Comparison of ENCODE assay signal across 13 cellular contexts in genomic region chr14:20802341-20803084, GRCh38. TPM values are rescaled to one million over a fixed set of nuclear protein-coding genes. Genes with fewer than 3 reads are reported as not detected.
DNase-seq lines count a peak whose midpoint lies in the region; ATAC-seq and TF ChIP-seq lines count a peak whose summit lies in the region.
"Had no signal": no experiment of that assay in that cellular context is flagged by ENCODE, and none has a peak within 500 bp of the region (broad histone marks: within the 10 kb centered on the region; RNA-seq: fewer than 3 reads in every experiment).

RNASE1 (minus strand) TSS chr14:20802844; CDS start chr14:20802068, 776 bp downstream.

- H3K4me1 Mint-ChIP-seq in mesothelial cell of epicardium: peaks cover 57% of the 10 kb centered on the region
- peaks cover 7% of the 10 kb centered on the region for H3K4me1 Mint-ChIP-seq in CD4-positive, alpha-beta T cell (ENCODE audit: low read depth)

- intact Hi-C loops in CD4-positive, alpha-beta T cell (cut with DNase I, micrococcal nuclease): no loop called here

- H3K27ac Mint-ChIP-seq in mesothelial cell of epicardium: peak within 1 kb of the TSS; percentile 53
- no peak within 1 kb of the TSS for H3K27ac Mint-ChIP-seq in CD4-positive, alpha-beta T cell
- H3K27ac Mint-ChIP-seq: activated CD4-positive, alpha-beta T cell treated with anti-CD3 and anti-CD28 coated beads, Interleukin-2, amount 10 ng/mL, durations not matched to agents 7 days and 5 days had no signal

- CTCF ChIA-PET in CD4-positive, alpha-beta T cell (lab: Charles Lee): no interaction called here

- H3K9me3 ChIP-seq in CD4-positive, alpha-beta T cell (ENCODE audit: control insufficient read depth, low read length): no peaks in the 10 kb centered on the region

- ATAC-seq in esophagus mucosa: peak; percentile 47
- no peak for ATAC-seq in CD4-positive, alpha-beta T cell (ENCODE audit: poor library complexity)
- ATAC-seq in GM18909 (IDR thresholded peaks at IDR 0.05; ENCODE audit: poor library complexity, unreplicated experiment): no peak

- DNase-seq in NCI-H226: peak; percentile 29
- no peak for DNase-seq in mesothelial cell of epicardium (ENCODE audit: low spot score in 2 of 2, unreplicated experiment in 2 of 2)
- DNase-seq in superior temporal gyrus (ENCODE audit: extremely low spot score): peak; percentile 92
- no peak for DNase-seq in NCI-H2196 treated with DMSO at 0.1 percent for 48 hours (lab: John Stamatoyannopoulos, UW; ENCODE audit: unreplicated experiment)
- DNase-seq in CD4-positive, alpha-beta T cell: no peak
- DNase-seq in brain microvascular endothelial cell: no peak
- DNase-seq: activated CD4-positive, alpha-beta T cell treated with anti-CD3 and anti-CD28 coated beads, Interleukin-2, amount 10 ng/mL, durations not matched to agents 7 days and 5 days; DMS53; islet precursor cell; stimulated activated CD4-positive, alpha-beta T cell treated with anti-CD3 and anti-CD28 coated beads, Interleukin-4, amount 100 ng/mL, for 4 hours had no signal

- TF ChIP-seq CTCF in mesothelial cell of epicardium (IDR thresholded peaks at IDR 0.05; ENCODE audit: unreplicated experiment): no peak
- no peak for TF ChIP-seq CTCF in CD4-positive, alpha-beta T cell (IDR thresholded peaks at IDR 0.05)
- no peak for TF ChIP-seq CTCF in brain microvascular endothelial cell (IDR thresholded peaks at IDR 0.05; ENCODE audit: low read depth, low read length, missing control alignments)

- H3K36me3 ChIP-seq in brain microvascular endothelial cell (replicated peaks): no peaks in the 10 kb centered on the region

- no peak within 1 kb of the TSS for H3K4me3 Mint-ChIP-seq in mesothelial cell of epicardium
- no peak within 1 kb of the TSS for H3K4me3 Mint-ChIP-seq in CD4-positive, alpha-beta T cell
- H3K4me3 Mint-ChIP-seq: activated CD4-positive, alpha-beta T cell treated with anti-CD3 and anti-CD28 coated beads, Interleukin-2, amount 10 ng/mL, durations not matched to agents 7 days and 5 days; central memory CD8-positive, alpha-beta T cell had no signal

- H3K27me3 ChIP-seq in CD4-positive, alpha-beta T cell (ENCODE audit: control insufficient read depth, insufficient read depth, low read length): no peaks in the 10 kb centered on the region
- no peaks in the 10 kb centered on the region for H3K27me3 ChIP-seq in brain microvascular endothelial cell (replicated peaks)

- H3K36me3 Mint-ChIP-seq in mesothelial cell of epicardium: no peaks in the 10 kb centered on the region
- no peaks in the 10 kb centered on the region for H3K36me3 Mint-ChIP-seq in CD4-positive, alpha-beta T cell (ENCODE audit: low read depth)

- H3K9me3 Mint-ChIP-seq in mesothelial cell of epicardium: no peaks in the 10 kb centered on the region
- H3K9me3 Mint-ChIP-seq in CD4-positive, alpha-beta T cell: no peaks in the 10 kb centered on the region
- H3K9me3 Mint-ChIP-seq: activated CD4-positive, alpha-beta T cell treated with anti-CD3 and anti-CD28 coated beads, Interleukin-2, amount 10 ng/mL, durations not matched to agents 7 days and 5 days; central memory CD8-positive, alpha-beta T cell had no signal

- in situ Hi-C loops in brain microvascular endothelial cell (cut with HindIII; ENCODE audit: low pct_ligation_motif_present, low sequenced_read_pairs): no loop called here

- no peak within 1 kb of the TSS for H3K27ac ChIP-seq in CD4-positive, alpha-beta T cell (ENCODE audit: low read depth, low read length)
- no peak within 1 kb of the TSS for H3K27ac ChIP-seq in brain microvascular endothelial cell

- H3K4me3 ChIP-seq in brain microvascular endothelial cell (ENCODE audit: low read depth, low read length): no peak within 1 kb of the TSS

- no peaks in the 10 kb centered on the region for H3K27me3 Mint-ChIP-seq in mesothelial cell of epicardium (ENCODE audit: low read depth)
- peaks cover 6% of the 10 kb centered on the region for H3K27me3 Mint-ChIP-seq in CD4-positive, alpha-beta T cell

- POLR2A ChIA-PET in CD4-positive, alpha-beta T cell (lab: Charles Lee): no interaction called here

RNA-seq across cellular contexts. Expression of gene RNASE1, which starts in this region (rescaled TPM):
- total RNA-seq in esophagus mucosa (8.6 TPM), mesothelial cell of epicardium (13.1 to 14.8 TPM (median 13.3 TPM) in 3 replicates)
- not detected for total RNA-seq in CD4-positive, alpha-beta T cell
- total RNA-seq: activated CD4-positive, alpha-beta T cell treated with anti-CD3 and anti-CD28 coated beads, Interleukin-2, amount 10 ng/mL, durations not matched to agents 7 days and 5 days had no signal

Comparison
In these comparisons a context has a peak if more than half of its experiments do, and no peak if none do; other contexts are left out.
1. DNase-seq: peak in NCI-H226 (single experiment) and superior temporal gyrus (single experiment); none in mesothelial cell of epicardium (0 of 2), NCI-H2196 treated with DMSO at 0.1 percent for 48 hours (single experiment), CD4-positive, alpha-beta T cell (0 of 10) and brain microvascular endothelial cell (single experiment).